Comparison of ENCODE assay signal across 20 cellular contexts in the genomic region with DNA sequence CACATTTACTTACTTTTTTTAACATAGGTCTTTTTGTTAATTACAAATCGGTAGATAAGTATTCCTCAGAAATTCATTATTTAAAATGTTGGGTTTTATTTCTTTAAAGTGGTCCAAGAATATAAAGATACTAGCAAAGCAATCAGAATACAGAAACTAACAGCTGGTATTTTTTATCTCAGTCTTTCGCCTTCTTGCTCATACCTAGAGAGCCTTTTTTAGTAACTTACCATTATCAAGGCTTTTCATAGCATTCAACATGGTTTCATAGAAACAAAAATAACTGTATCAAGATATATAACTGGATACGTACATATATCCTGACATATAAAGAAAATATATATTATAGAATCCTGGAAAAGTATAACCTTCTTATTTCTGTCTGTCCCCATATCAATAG.
DNase-seq lines count a peak whose midpoint lies in the region; ATAC-seq lines count a peak whose summit lies in the region.
"Had no signal": no experiment of that assay in that cellular context is flagged by ENCODE, and none has a peak within 500 bp of the region (broad histone marks: within the 10 kb centered on the region; RNA-seq: fewer than 3 reads in every experiment).

No MANE protein-coding gene starts in this region.

- ATAC-seq in GM19351 (IDR thresholded peaks at IDR 0.05; ENCODE audit: unreplicated experiment) (peak; percentile 57), HG02852 (IDR thresholded peaks at IDR 0.05; ENCODE audit: unreplicated experiment) (peak; percentile 54), HG03520 (IDR thresholded peaks at IDR 0.05; ENCODE audit: unreplicated experiment) (peak; percentile 49), HG03095 (IDR thresholded peaks at IDR 0.05; ENCODE audit: unreplicated experiment) (no peak)
- ATAC-seq in activated CD8-positive, alpha-beta memory T cell treated with anti-CD3 and anti-CD28 coated beads, Interleukin-2, amount 10 ng/mL, durations not matched to agents 7 days and 5 days: no peak
- ATAC-seq: HCT116 had no signal

- H3K4me3 Mint-ChIP-seq in activated CD8-positive, alpha-beta memory T cell treated with anti-CD3 and anti-CD28 coated beads, Interleukin-2, amount 10 ng/mL, durations not matched to agents 7 days and 5 days: no peak overlapping the region
- H3K4me3 Mint-ChIP-seq: CD4-positive, CD25-positive, alpha-beta regulatory T cell had no signal

- DNase-seq in posterior cingulate gyrus (no peak), NCI-H1092 (lab: John Stamatoyannopoulos, UW) (no peak)
- DNase-seq in activated CD8-positive, alpha-beta memory T cell treated with anti-CD3 and anti-CD28 coated beads, Interleukin-2, amount 10 ng/mL, durations not matched to agents 7 days and 5 days: no peak
- DNase-seq: CD4-positive, CD25-positive, alpha-beta regulatory T cell; EL; KG1; NCI-H1105 treated with DMSO at 0.1 percent for 48 hours; NCI-H1694; NCI-H2081; NCI-H2171 treated with DMSO at 0.1 percent for 48 hours; NCI-H524 treated with DMSO at 0.1 percent for 48 hours; NCI-H82; OCI-M1; Right ventricle myocardium superior; T-helper 9 cell had no signal

- no peaks in the 10 kb centered on the region for H3K4me1 Mint-ChIP-seq in activated CD8-positive, alpha-beta memory T cell treated with anti-CD3 and anti-CD28 coated beads, Interleukin-2, amount 10 ng/mL, durations not matched to agents 7 days and 5 days
- H3K4me1 Mint-ChIP-seq: CD4-positive, CD25-positive, alpha-beta regulatory T cell had no signal

- no peaks in the 10 kb centered on the region for H3K9me3 Mint-ChIP-seq in activated CD8-positive, alpha-beta memory T cell treated with anti-CD3 and anti-CD28 coated beads, Interleukin-2, amount 10 ng/mL, durations not matched to agents 7 days and 5 days (ENCODE audit: low read depth)

- intact Hi-C loops in posterior cingulate gyrus (cut with DNase I): no loop called here

- H3K36me3 Mint-ChIP-seq in activated CD8-positive, alpha-beta memory T cell treated with anti-CD3 and anti-CD28 coated beads, Interleukin-2, amount 10 ng/mL, durations not matched to agents 7 days and 5 days: no peaks in the 10 kb centered on the region
- H3K36me3 Mint-ChIP-seq: CD4-positive, CD25-positive, alpha-beta regulatory T cell had no signal

- no peak overlapping the region for H3K27ac Mint-ChIP-seq in activated CD8-positive, alpha-beta memory T cell treated with anti-CD3 and anti-CD28 coated beads, Interleukin-2, amount 10 ng/mL, durations not matched to agents 7 days and 5 days
- H3K27ac Mint-ChIP-seq: CD4-positive, CD25-positive, alpha-beta regulatory T cell had no signal

- CTCF ChIA-PET in activated CD8-positive, alpha-beta memory T cell treated with anti-CD3 and anti-CD28 coated beads, Interleukin-2, amount 10 ng/mL, durations not matched to agents 7 days and 5 days (lab: Charles Lee): no interaction called here

- H3K27me3 Mint-ChIP-seq in activated CD8-positive, alpha-beta memory T cell treated with anti-CD3 and anti-CD28 coated beads, Interleukin-2, amount 10 ng/mL, durations not matched to agents 7 days and 5 days: peaks cover 2% of the 10 kb centered on the region
- H3K27me3 Mint-ChIP-seq: CD4-positive, CD25-positive, alpha-beta regulatory T cell had no signal

Comparison
In these comparisons a context has a peak if more than half of its experiments do, and no peak if none do; other contexts are left out.
1. ATAC-seq: peak in GM19351 (single experiment), HG02852 (single experiment) and HG03520 (single experiment); none in HG03095 (single experiment) and activated CD8-positive, alpha-beta memory T cell treated with anti-CD3 and anti-CD28 coated beads, Interleukin-2, amount 10 ng/mL, durations not matched to agents 7 days and 5 days (single experiment).